Comparison of ENCODE assay signal across 12 cellular contexts in genomic region chr11:46698597-46698996, GRCh38. TPM values are rescaled to one million over a fixed set of nuclear protein-coding genes. Genes with fewer than 3 reads are reported as not detected.
DNase-seq lines count a peak whose midpoint lies in the region; ATAC-seq and TF ChIP-seq lines count a peak whose summit lies in the region.
"Had no signal": no experiment of that assay in that cellular context is flagged by ENCODE, and none has a peak within 500 bp of the region (broad histone marks: within the 10 kb centered on the region; RNA-seq: fewer than 3 reads in every experiment).

No MANE protein-coding gene starts in this region.

- H3K36me3 ChIP-seq in left ventricle myocardium inferior: peaks cover 43% of the 10 kb centered on the region
- H3K36me3 ChIP-seq in vagina: peaks cover 0 to 28% of the 10 kb centered on the region in 2 donors

- no peak for TF ChIP-seq POLR2A in vagina (IDR thresholded peaks at IDR 0.05)

- no peak for TF ChIP-seq CTCF in left ventricle myocardium inferior (IDR thresholded peaks at IDR 0.05; ENCODE audit: borderline replicate concordance)
- no peak for TF ChIP-seq CTCF in mesothelial cell of epicardium (IDR thresholded peaks at IDR 0.05; ENCODE audit: unreplicated experiment)
- no peak for TF ChIP-seq CTCF in vagina (IDR thresholded peaks at IDR 0.05)

- peak overlapping the region; percentile 46 for H3K27ac Mint-ChIP-seq in activated naive CD8-positive, alpha-beta T cell treated with anti-CD3 and anti-CD28 coated beads, Interleukin-2, amount 50 U/mL, for 24 hours
- H3K27ac Mint-ChIP-seq in mesothelial cell of epicardium: peak overlapping the region; percentile 47

- intact Hi-C loops in left ventricle myocardium inferior (cut with micrococcal nuclease): no loop called here
- intact Hi-C loops in left ventricle myocardium superior (cut with micrococcal nuclease): no loop called here
- intact Hi-C loops in vagina (cut with DNase I): no loop called here

- H3K27me3 ChIP-seq in left ventricle myocardium inferior (ENCODE audit: low read depth) (no peaks in the 10 kb centered on the region), vagina (no peaks in the 10 kb centered on the region)

- H3K27ac ChIP-seq in left ventricle myocardium inferior (replicated peaks): peak overlapping the region; percentile 96
- peak overlapping the region; percentile 95 for H3K27ac ChIP-seq in vagina

- DNase-seq in left ventricle myocardium inferior (no peak), left ventricle myocardium superior (no peak), mesothelial cell of epicardium (ENCODE audit: low spot score in 2 of 2, unreplicated experiment in 2 of 2) (no peak), vagina (ENCODE audit: extremely low spot score in 2 of 2) (no peak)
- no peak for DNase-seq in activated naive CD8-positive, alpha-beta T cell treated with anti-CD3 and anti-CD28 coated beads, Interleukin-2, amount 50 U/mL, for 24 hours
- no peak for DNase-seq in stimulated activated CD4-positive, alpha-beta T cell treated with anti-CD3 and anti-CD28 coated beads, Interleukin-15, amount 100 ng/mL, for 24 hours
- DNase-seq: activated CD4-positive, CD25-positive, alpha-beta regulatory T cell treated with anti-CD3 and anti-CD28 coated beads, Interleukin-2, amount 50 U/mL, for 72 hours; Caco-2; foreskin fibroblast had no signal

- H3K9me3 ChIP-seq in left ventricle myocardium inferior (replicated peaks): no peaks in the 10 kb centered on the region
- no peaks in the 10 kb centered on the region for H3K9me3 ChIP-seq in vagina
- H3K9me3 ChIP-seq: Caco-2 had no signal

- H3K4me3 ChIP-seq in left ventricle myocardium inferior (peak overlapping the region; percentile 89), vagina (no peak overlapping the region)

- ATAC-seq in left ventricle myocardium superior (no peak), GM19467 (IDR thresholded peaks at IDR 0.05; ENCODE audit: unreplicated experiment) (no peak), HG02642 (IDR thresholded peaks at IDR 0.05; ENCODE audit: poor library complexity, unreplicated experiment) (no peak)
- no peak for ATAC-seq in activated naive CD8-positive, alpha-beta T cell treated with anti-CD3 and anti-CD28 coated beads, Interleukin-2, amount 50 U/mL, for 24 hours

- H3K27me3 Mint-ChIP-seq in activated naive CD8-positive, alpha-beta T cell treated with anti-CD3 and anti-CD28 coated beads, Interleukin-2, amount 50 U/mL, for 24 hours: no peaks in the 10 kb centered on the region
- H3K27me3 Mint-ChIP-seq in mesothelial cell of epicardium (ENCODE audit: low read depth): no peaks in the 10 kb centered on the region

- peaks cover 21% of the 10 kb centered on the region for H3K36me3 Mint-ChIP-seq in activated naive CD8-positive, alpha-beta T cell treated with anti-CD3 and anti-CD28 coated beads, Interleukin-2, amount 50 U/mL, for 24 hours (ENCODE audit: low read depth)
- peaks cover 16% of the 10 kb centered on the region for H3K36me3 Mint-ChIP-seq in mesothelial cell of epicardium

- H3K9me3 Mint-ChIP-seq in activated naive CD8-positive, alpha-beta T cell treated with anti-CD3 and anti-CD28 coated beads, Interleukin-2, amount 50 U/mL, for 24 hours: no peaks in the 10 kb centered on the region
- no peaks in the 10 kb centered on the region for H3K9me3 Mint-ChIP-seq in mesothelial cell of epicardium

- H3K4me1 ChIP-seq in left ventricle myocardium inferior (peaks cover 94% of the 10 kb centered on the region), vagina (peaks cover 82% of the 10 kb centered on the region)

- H3K4me1 Mint-ChIP-seq in activated naive CD8-positive, alpha-beta T cell treated with anti-CD3 and anti-CD28 coated beads, Interleukin-2, amount 50 U/mL, for 24 hours: peaks cover 60% of the 10 kb centered on the region
- peaks cover 33% of the 10 kb centered on the region for H3K4me1 Mint-ChIP-seq in mesothelial cell of epicardium

- peak overlapping the region; percentile 94 for H3K4me3 Mint-ChIP-seq in activated naive CD8-positive, alpha-beta T cell treated with anti-CD3 and anti-CD28 coated beads, Interleukin-2, amount 50 U/mL, for 24 hours
- H3K4me3 Mint-ChIP-seq in mesothelial cell of epicardium: peak overlapping the region; percentile 24

RNA-seq across cellular contexts. Expression of gene ARHGAP1, which starts 1.8 kb away (rescaled TPM):
- total RNA-seq in left ventricle myocardium inferior (101 TPM), left ventricle myocardium superior (65.2 TPM), mesothelial cell of epicardium (48.3 to 49.4 TPM (median 48.7 TPM) in 3 replicates), vagina (80.3 TPM)

RNA-seq across cellular contexts. Expression of gene ZNF408, which starts 2.2 kb away (rescaled TPM):
- total RNA-seq in left ventricle myocardium inferior (7.3 TPM), left ventricle myocardium superior (7.1 TPM), mesothelial cell of epicardium (15.3 to 16.2 TPM (median 15.7 TPM) in 3 replicates), vagina (12.5 TPM)

RNA-seq across cellular contexts. Expression of gene F2, which starts 20.4 kb away (rescaled TPM):
- total RNA-seq in left ventricle myocardium inferior (not detected), left ventricle myocardium superior (not detected), mesothelial cell of epicardium (0.18 TPM in 1 of 3 replicates, not detected in the others), vagina (not detected)
- total RNA-seq: lower leg skin had no signal
